8 cellular contexts compared by ENCODE assay signal in genomic region chr6:33579828-33580714, GRCh38. TPM values are rescaled to one million over a fixed set of nuclear protein-coding genes. Genes with fewer than 3 reads are reported as not detected.
DNase-seq lines count a peak whose midpoint lies in the region; ATAC-seq lines count a peak whose summit lies in the region.

Gene BAK1 (minus strand): TSS chr6:33580276. CDS start chr6:33577604, 2,672 bp downstream.

- peaks cover 21% of the 10 kb centered on the region for H3K36me3 Mint-ChIP-seq in activated T-helper 1 cell treated with anti-CD3 and anti-CD28 coated beads, Interleukin-12 subunit alpha, Interleukin-12 subunit beta, Interleukin-2, Interleukin-4 antibody, amounts not matched to agents 30 ng/mL and 10 ng/mL and 1 ng/mL, durations not matched to agents 14 hours and 24 hours and 36 hours (ENCODE audit: low read depth)
- H3K36me3 Mint-ChIP-seq in naive thymus-derived CD4-positive, alpha-beta T cell, result peaks cover 0 to 23% (median 6%) of the 10 kb centered on the region in 5 donors
- H3K36me3 Mint-ChIP-seq in stimulated activated memory B cell treated with anti-CD40 and anti-IgM and Interleukin-4, amounts not matched to agents 10 μg/mL and 1 μg/mL and 100 μg/mL, for 72 hours, result peaks cover 46% of the 10 kb centered on the region

- POLR2A ChIA-PET in naive thymus-derived CD4-positive, alpha-beta T cell (lab: Charles Lee), result interaction anchor here (0.6 to 2.2 kb wide), 16 partner anchors 8 to 566 kb away, joined by 3 to 10 read pairs (median 4); partner anchors contain the start of genes GRM4, LEMD2, SYNGAP1 and ZBTB9

- H3K9me3 ChIP-seq in KOPT-K1 (ENCODE audit: insufficient read depth, low read length, poor library complexity, severe bottlenecking), result no peaks in the 10 kb centered on the region
- no peaks in the 10 kb centered on the region for H3K9me3 ChIP-seq in naive thymus-derived CD4-positive, alpha-beta T cell (ENCODE audit: control insufficient read depth in 2 of 3, low read length in 3 of 3)

- peak within 1 kb of the TSS; percentile 92 for H3K4me3 ChIP-seq in naive thymus-derived CD4-positive, alpha-beta T cell (ENCODE audit: low read length)

- H3K4me1 Mint-ChIP-seq in activated T-helper 1 cell treated with anti-CD3 and anti-CD28 coated beads, Interleukin-12 subunit alpha, Interleukin-12 subunit beta, Interleukin-2, Interleukin-4 antibody, amounts not matched to agents 30 ng/mL and 10 ng/mL and 1 ng/mL, durations not matched to agents 14 hours and 24 hours and 36 hours (ENCODE audit: low read depth), result peaks cover 43% of the 10 kb centered on the region
- peaks cover 26 to 43% (median 39%) of the 10 kb centered on the region in 7 donors for H3K4me1 Mint-ChIP-seq in naive thymus-derived CD4-positive, alpha-beta T cell
- peaks cover 44% of the 10 kb centered on the region for H3K4me1 Mint-ChIP-seq in stimulated activated memory B cell treated with anti-CD40 and anti-IgM and Interleukin-4, amounts not matched to agents 10 μg/mL and 1 μg/mL and 100 μg/mL, for 72 hours

- DNase-seq in DMS79 (lab: John Stamatoyannopoulos, UW) (peak; percentile 91), RKO (ENCODE audit: low spot score) (peak; percentile 96), fibroblast of gingiva (ENCODE audit: low read depth) (peak; percentile 89)
- peak; percentile 81 for DNase-seq in activated T-helper 1 cell treated with anti-CD3 and anti-CD28 coated beads, Interleukin-12 subunit alpha, Interleukin-12 subunit beta, Interleukin-2, Interleukin-4 antibody, amounts not matched to agents 30 ng/mL and 10 ng/mL and 1 ng/mL, durations not matched to agents 14 hours and 24 hours and 36 hours (ENCODE audit: low spot score)
- peak; percentile 54 to 86 (median 78) for DNase-seq in naive thymus-derived CD4-positive, alpha-beta T cell

- intact Hi-C loops in activated T-helper 1 cell treated with anti-CD3 and anti-CD28 coated beads, Interleukin-12 subunit alpha, Interleukin-12 subunit beta, Interleukin-2, Interleukin-4 antibody, amounts not matched to agents 30 ng/mL and 10 ng/mL and 1 ng/mL, durations not matched to agents 14 hours and 24 hours and 36 hours (cut with micrococcal nuclease), result loop anchor here (1.0 to 10.0 kb wide), 6 partner anchors 9 to 375 kb away; partner anchors contain the start of genes HSD17B8, KIFC1, LEMD2 and RING1
- intact Hi-C loops in naive thymus-derived CD4-positive, alpha-beta T cell (cut with micrococcal nuclease), result loop anchor here (1.0 to 5.0 kb wide), 5 partner anchors 9 to 207 kb away; partner anchors contain the start of genes KIFC1 (in 2 of the 2), ZBTB9 (in 2 of the 2) and LEMD2 (in 1 of the 2)

- H3K9me3 Mint-ChIP-seq in activated T-helper 1 cell treated with anti-CD3 and anti-CD28 coated beads, Interleukin-12 subunit alpha, Interleukin-12 subunit beta, Interleukin-2, Interleukin-4 antibody, amounts not matched to agents 30 ng/mL and 10 ng/mL and 1 ng/mL, durations not matched to agents 14 hours and 24 hours and 36 hours, result no peaks in the 10 kb centered on the region
- H3K9me3 Mint-ChIP-seq in naive thymus-derived CD4-positive, alpha-beta T cell, result peaks cover 0 to 2% (median 0%) of the 10 kb centered on the region in 11 donors
- H3K9me3 Mint-ChIP-seq in stimulated activated memory B cell treated with anti-CD40 and anti-IgM and Interleukin-4, amounts not matched to agents 10 μg/mL and 1 μg/mL and 100 μg/mL, for 72 hours, result no peaks in the 10 kb centered on the region

- H3K36me3 ChIP-seq in KOPT-K1 (ENCODE audit: insufficient read depth, low read length), result peaks cover 27% of the 10 kb centered on the region
- peaks cover 8 to 18% (median 10%) of the 10 kb centered on the region in 3 experiments for H3K36me3 ChIP-seq in naive thymus-derived CD4-positive, alpha-beta T cell (ENCODE audit: control insufficient read depth in 2 of 3, insufficient read depth in 3 of 3, low read length in 3 of 3)

- no peaks in the 10 kb centered on the region for H3K27me3 ChIP-seq in naive thymus-derived CD4-positive, alpha-beta T cell (ENCODE audit: control insufficient read depth in 2 of 2, insufficient read depth in 2 of 2, low read length in 2 of 2)

- peak within 1 kb of the TSS; percentile 90 for H3K27ac Mint-ChIP-seq in activated T-helper 1 cell treated with anti-CD3 and anti-CD28 coated beads, Interleukin-12 subunit alpha, Interleukin-12 subunit beta, Interleukin-2, Interleukin-4 antibody, amounts not matched to agents 30 ng/mL and 10 ng/mL and 1 ng/mL, durations not matched to agents 14 hours and 24 hours and 36 hours
- peak within 1 kb of the TSS; percentile 94 to 99 (median 97) for H3K27ac Mint-ChIP-seq in naive thymus-derived CD4-positive, alpha-beta T cell
- peak within 1 kb of the TSS; percentile 94 for H3K27ac Mint-ChIP-seq in stimulated activated memory B cell treated with anti-CD40 and anti-IgM and Interleukin-4, amounts not matched to agents 10 μg/mL and 1 μg/mL and 100 μg/mL, for 72 hours

- ATAC-seq in GM21723 (IDR thresholded peaks at IDR 0.05; ENCODE audit: unreplicated experiment), result peak; percentile 84
- peak; percentile 98 for ATAC-seq in naive thymus-derived CD4-positive, alpha-beta T cell
- ATAC-seq in stimulated activated memory B cell treated with anti-CD40 and anti-IgM and Interleukin-4, amounts not matched to agents 10 μg/mL and 1 μg/mL and 100 μg/mL, for 72 hours, result peak; percentile 98

- H3K27ac ChIP-seq in KOPT-K1 (ENCODE audit: low read depth, low read length, poor library complexity, severe bottlenecking), result peak within 1 kb of the TSS; percentile 72
- H3K27ac ChIP-seq in naive thymus-derived CD4-positive, alpha-beta T cell (ENCODE audit: low read depth, low read length), result peak within 1 kb of the TSS; percentile 83

- CTCF ChIA-PET in naive thymus-derived CD4-positive, alpha-beta T cell (lab: Charles Lee), result interaction anchor here (0.6 to 1.9 kb wide), 12 partner anchors 9 to 1360 kb away, joined by 3 to 9 read pairs (median 4); partner anchors contain the start of genes UQCC2 and ZBTB9

- H3K4me3 Mint-ChIP-seq in activated T-helper 1 cell treated with anti-CD3 and anti-CD28 coated beads, Interleukin-12 subunit alpha, Interleukin-12 subunit beta, Interleukin-2, Interleukin-4 antibody, amounts not matched to agents 30 ng/mL and 10 ng/mL and 1 ng/mL, durations not matched to agents 14 hours and 24 hours and 36 hours, result peak within 1 kb of the TSS; percentile 90
- H3K4me3 Mint-ChIP-seq in naive thymus-derived CD4-positive, alpha-beta T cell, result peak within 1 kb of the TSS; percentile 93 to 99 (median 96)
- peak within 1 kb of the TSS; percentile 95 for H3K4me3 Mint-ChIP-seq in stimulated activated memory B cell treated with anti-CD40 and anti-IgM and Interleukin-4, amounts not matched to agents 10 μg/mL and 1 μg/mL and 100 μg/mL, for 72 hours

- no peaks in the 10 kb centered on the region for H3K27me3 Mint-ChIP-seq in activated T-helper 1 cell treated with anti-CD3 and anti-CD28 coated beads, Interleukin-12 subunit alpha, Interleukin-12 subunit beta, Interleukin-2, Interleukin-4 antibody, amounts not matched to agents 30 ng/mL and 10 ng/mL and 1 ng/mL, durations not matched to agents 14 hours and 24 hours and 36 hours (ENCODE audit: insufficient read depth)
- no peaks in the 10 kb centered on the region for H3K27me3 Mint-ChIP-seq in naive thymus-derived CD4-positive, alpha-beta T cell
- H3K27me3 Mint-ChIP-seq in stimulated activated memory B cell treated with anti-CD40 and anti-IgM and Interleukin-4, amounts not matched to agents 10 μg/mL and 1 μg/mL and 100 μg/mL, for 72 hours, result no peaks in the 10 kb centered on the region

- peaks cover 13 to 25% of the 10 kb centered on the region in 2 donors for H3K4me1 ChIP-seq in naive thymus-derived CD4-positive, alpha-beta T cell (ENCODE audit: control insufficient read depth in 2 of 2, insufficient read depth in 2 of 2, low read length in 2 of 2)

RNA-seq across cellular contexts. Expression of gene BAK1, which starts in this region (rescaled TPM):
- 67.0 and 67.9 TPM in 2 replicates for total RNA-seq in activated T-helper 1 cell treated with anti-CD3 and anti-CD28 coated beads, Interleukin-12 subunit alpha, Interleukin-12 subunit beta, Interleukin-2, Interleukin-4 antibody, amounts not matched to agents 30 ng/mL and 10 ng/mL and 1 ng/mL, durations not matched to agents 14 hours and 24 hours and 36 hours
- total RNA-seq in naive thymus-derived CD4-positive, alpha-beta T cell, result 10 to 100 TPM; 16.9 to 78.8 (median 22.0) TPM
- 10 to 100 TPM in 1 of 2 donors, 1 to 10 TPM in 1; 9.6 to 21.7 TPM for polyA plus RNA-seq in naive thymus-derived CD4-positive, alpha-beta T cell

Comparison
In these comparisons a context has a peak if more than half of its experiments do, and no peak if none do; other contexts are left out.
1. Peak in every context shown above with its lines: DNase-seq, ATAC-seq, H3K4me3 ChIP-seq and H3K27ac ChIP-seq.